Comparison of ENCODE assay signal across 28 cellular contexts in genomic region chr2:127511917-127512316, GRCh38. TPM values are rescaled to one million over a fixed set of nuclear protein-coding genes. Genes with fewer than 3 reads are reported as not detected.
DNase-seq lines count a peak whose midpoint lies in the region; ATAC-seq and TF ChIP-seq lines count a peak whose summit lies in the region.
"Had no signal": no experiment of that assay in that cellular context is flagged by ENCODE, and none has a peak within 500 bp of the region (broad histone marks: within the 10 kb centered on the region; RNA-seq: fewer than 3 reads in every experiment).

No MANE protein-coding gene starts in this region.

- no peak overlapping the region for H3K4me3 ChIP-seq in ACC112 (ENCODE audit: low read depth, low read length)
- no peak overlapping the region for H3K4me3 ChIP-seq in BE2C (ENCODE audit: low read depth, low read length)
- H3K4me3 ChIP-seq: heart right ventricle, neural progenitor cell, prostate gland, testis had no signal

- DNase-seq in CD4-positive, alpha-beta T cell = no peak
- no peak for DNase-seq in activated naive CD8-positive, alpha-beta T cell treated with anti-CD3 and anti-CD28 coated beads for 36 hours
- DNase-seq in naive thymus-derived CD8-positive, alpha-beta T cell = no peak
- DNase-seq in BE2C = no peak
- DNase-seq: activated CD4-positive, alpha-beta T cell treated with anti-CD3 and anti-CD28 coated beads, Interleukin-2, amount 10 ng/mL, durations not matched to agents 7 days and 5 days; activated CD8-positive, alpha-beta memory T cell treated with anti-CD3 and anti-CD28 coated beads, Interleukin-2, amount 50 U/mL, for 4 hours; activated gamma-delta T cell; amniotic stem cell; DND-41; heart right ventricle; midbrain; NCI-H1048; NCI-H2029; NCI-H345; NCI-H774; SHP77; small intestine; stimulated activated CD4-positive, alpha-beta T cell treated with anti-CD3 and anti-CD28 coated beads, Interleukin-2, amount 100 ng/mL, for 24 hours; T-helper 1 cell; testis had no signal

- TF ChIP-seq CTCF in CD4-positive, alpha-beta T cell (IDR thresholded peaks at IDR 0.05) = no peak
- TF ChIP-seq CTCF in BE2C (IDR thresholded peaks at IDR 0.05; ENCODE audit: low read depth, low read length) = no peak

- POLR2A ChIA-PET in CD4-positive, alpha-beta T cell (lab: Charles Lee) = interaction anchor here (1.0 kb wide), 1 partner anchor 15 kb away, joined by 3 read pairs; the partner anchor contains the start of gene IWS1
- POLR2A ChIA-PET in naive thymus-derived CD8-positive, alpha-beta T cell (lab: Charles Lee) = no interaction called here

- H3K27ac Mint-ChIP-seq in CD4-positive, alpha-beta T cell = peak overlapping the region; percentile 68
- H3K27ac Mint-ChIP-seq in activated naive CD8-positive, alpha-beta T cell treated with anti-CD3 and anti-CD28 coated beads for 36 hours = peak overlapping the region; percentile 2
- peak overlapping the region in 7 of 10 donors; percentile 9 to 82 (median 44) for H3K27ac Mint-ChIP-seq in naive thymus-derived CD8-positive, alpha-beta T cell
- H3K27ac Mint-ChIP-seq: dendritic cell treated with granulocyte-macrophage colony-stimulating factor and Interleukin-4, amounts not matched to agents 40 ng/mL and 50 ng/mL, for 4 days; neural progenitor cell; stimulated activated memory B cell treated with anti-CD40 and anti-IgM and Interleukin-4, amounts not matched to agents 10 μg/mL and 1 μg/mL and 100 μg/mL, for 72 hours had no signal

- peak overlapping the region; percentile 8; the same call in 1 of the 2 replicates for H3K27ac ChIP-seq in ACC112 (ENCODE audit: low read depth, low read length)
- H3K27ac ChIP-seq in CD4-positive, alpha-beta T cell (ENCODE audit: low read depth, low read length) = no peak overlapping the region
- H3K27ac ChIP-seq: neural progenitor cell, prostate gland, testis had no signal

- intact Hi-C loops in CD4-positive, alpha-beta T cell (cut with DNase I, micrococcal nuclease) = no loop called here

- no peaks in the 10 kb centered on the region for H3K27me3 Mint-ChIP-seq in CD4-positive, alpha-beta T cell
- H3K27me3 Mint-ChIP-seq in activated naive CD8-positive, alpha-beta T cell treated with anti-CD3 and anti-CD28 coated beads for 36 hours = no peaks in the 10 kb centered on the region
- H3K27me3 Mint-ChIP-seq in naive thymus-derived CD8-positive, alpha-beta T cell = no peaks in the 10 kb centered on the region
- H3K27me3 Mint-ChIP-seq: activated CD4-positive, alpha-beta T cell treated with anti-CD3 and anti-CD28 coated beads, Interleukin-2, amount 10 ng/mL, durations not matched to agents 7 days and 5 days; dendritic cell treated with granulocyte-macrophage colony-stimulating factor and Interleukin-4, amounts not matched to agents 40 ng/mL and 50 ng/mL, for 4 days; stimulated activated memory B cell treated with anti-CD40 and anti-IgM and Interleukin-4, amounts not matched to agents 10 μg/mL and 1 μg/mL and 100 μg/mL, for 72 hours had no signal

- no peaks in the 10 kb centered on the region for H3K9me3 ChIP-seq in CD4-positive, alpha-beta T cell (ENCODE audit: control insufficient read depth, low read length)
- no peaks in the 10 kb centered on the region for H3K9me3 ChIP-seq in BE2C
- H3K9me3 ChIP-seq: heart right ventricle, prostate gland, testis had no signal

- no peak for ATAC-seq in CD4-positive, alpha-beta T cell (ENCODE audit: poor library complexity)
- ATAC-seq in naive thymus-derived CD8-positive, alpha-beta T cell = no peak
- ATAC-seq in HG03439 (IDR thresholded peaks at IDR 0.05; ENCODE audit: unreplicated experiment) = no peak
- no peak for ATAC-seq in GM21528 (IDR thresholded peaks at IDR 0.05; ENCODE audit: low FRiP score, unreplicated experiment)
- ATAC-seq: heart right ventricle; stimulated activated memory B cell treated with anti-CD40 and anti-IgM and Interleukin-4, amounts not matched to agents 10 μg/mL and 1 μg/mL and 100 μg/mL, for 72 hours had no signal

- CTCF ChIA-PET in CD4-positive, alpha-beta T cell (lab: Charles Lee) = interaction anchor here (1.3 kb wide), 1 partner anchor 99 kb away, joined by 3 read pairs; no protein-coding TSS in a partner anchor

- H3K36me3 Mint-ChIP-seq in CD4-positive, alpha-beta T cell (ENCODE audit: low read depth) = peaks cover 84% of the 10 kb centered on the region
- peaks cover 25% of the 10 kb centered on the region for H3K36me3 Mint-ChIP-seq in activated naive CD8-positive, alpha-beta T cell treated with anti-CD3 and anti-CD28 coated beads for 36 hours
- H3K36me3 Mint-ChIP-seq in naive thymus-derived CD8-positive, alpha-beta T cell = peaks cover 0 to 66% (median 7%) of the 10 kb centered on the region in 3 donors

- no peaks in the 10 kb centered on the region for H3K9me3 Mint-ChIP-seq in CD4-positive, alpha-beta T cell
- no peaks in the 10 kb centered on the region for H3K9me3 Mint-ChIP-seq in activated naive CD8-positive, alpha-beta T cell treated with anti-CD3 and anti-CD28 coated beads for 36 hours
- no peaks in the 10 kb centered on the region for H3K9me3 Mint-ChIP-seq in naive thymus-derived CD8-positive, alpha-beta T cell
- H3K9me3 Mint-ChIP-seq: activated CD4-positive, alpha-beta T cell treated with anti-CD3 and anti-CD28 coated beads, Interleukin-2, amount 10 ng/mL, durations not matched to agents 7 days and 5 days; dendritic cell treated with granulocyte-macrophage colony-stimulating factor and Interleukin-4, amounts not matched to agents 40 ng/mL and 50 ng/mL, for 4 days; neural progenitor cell; stimulated activated memory B cell treated with anti-CD40 and anti-IgM and Interleukin-4, amounts not matched to agents 10 μg/mL and 1 μg/mL and 100 μg/mL, for 72 hours had no signal

- no peak overlapping the region for H2AFZ ChIP-seq in ACC112 (ENCODE audit: low read length, unreplicated experiment)
- H2AFZ ChIP-seq: neural progenitor cell had no signal

- H3K27me3 ChIP-seq in ACC112 (ENCODE audit: insufficient read depth, low read length) (no peaks in the 10 kb centered on the region), BE2C (no peaks in the 10 kb centered on the region)
- no peaks in the 10 kb centered on the region for H3K27me3 ChIP-seq in CD4-positive, alpha-beta T cell (ENCODE audit: control insufficient read depth, insufficient read depth, low read length)
- H3K27me3 ChIP-seq: heart right ventricle, neural progenitor cell, testis had no signal

- no peak overlapping the region for H3K4me3 Mint-ChIP-seq in CD4-positive, alpha-beta T cell
- no peak overlapping the region for H3K4me3 Mint-ChIP-seq in activated naive CD8-positive, alpha-beta T cell treated with anti-CD3 and anti-CD28 coated beads for 36 hours
- peak overlapping the region in 1 of 10 donors; percentile 30 for H3K4me3 Mint-ChIP-seq in naive thymus-derived CD8-positive, alpha-beta T cell
- H3K4me3 Mint-ChIP-seq: activated CD4-positive, alpha-beta T cell treated with anti-CD3 and anti-CD28 coated beads, Interleukin-2, amount 10 ng/mL, durations not matched to agents 7 days and 5 days; dendritic cell treated with granulocyte-macrophage colony-stimulating factor and Interleukin-4, amounts not matched to agents 40 ng/mL and 50 ng/mL, for 4 days; neural progenitor cell; stimulated activated memory B cell treated with anti-CD40 and anti-IgM and Interleukin-4, amounts not matched to agents 10 μg/mL and 1 μg/mL and 100 μg/mL, for 72 hours had no signal

- no peaks in the 10 kb centered on the region for H3K36me3 ChIP-seq in ACC112 (ENCODE audit: insufficient read depth, low read length)
- no peaks in the 10 kb centered on the region for H3K36me3 ChIP-seq in BE2C
- H3K36me3 ChIP-seq: neural progenitor cell, prostate gland had no signal

- H3K79me2 ChIP-seq in ACC112 (ENCODE audit: control insufficient read depth, insufficient read depth, low read length, unreplicated experiment) = peaks cover 78% of the 10 kb centered on the region

- peaks cover 96% of the 10 kb centered on the region for H3K4me1 Mint-ChIP-seq in CD4-positive, alpha-beta T cell (ENCODE audit: low read depth)
- H3K4me1 Mint-ChIP-seq in activated naive CD8-positive, alpha-beta T cell treated with anti-CD3 and anti-CD28 coated beads for 36 hours = peaks cover 84% of the 10 kb centered on the region
- H3K4me1 Mint-ChIP-seq in naive thymus-derived CD8-positive, alpha-beta T cell = peaks cover 46 to 94% (median 89%) of the 10 kb centered on the region in 4 donors

- H3K4me1 ChIP-seq in ACC112 (ENCODE audit: control insufficient read depth, insufficient read depth, low read length, unreplicated experiment) (peaks cover 66% of the 10 kb centered on the region), BE2C (no peaks in the 10 kb centered on the region)
- H3K4me1 ChIP-seq: neural progenitor cell, prostate gland had no signal

RNA-seq across cellular contexts. Expression of gene IWS1, which starts 14.4 kb away (rescaled TPM):
- 10 to 100 TPM; 24.9 to 26.0 TPM for total RNA-seq in CD4-positive, alpha-beta T cell
- 10 to 100 TPM; 52.5 to 58.7 TPM for total RNA-seq in activated naive CD8-positive, alpha-beta T cell treated with anti-CD3 and anti-CD28 coated beads for 36 hours
- 10 to 100 TPM; 47.2 to 50.7 TPM for total RNA-seq in naive thymus-derived CD8-positive, alpha-beta T cell
- 10 to 100 TPM; 12.4 to 30.1 (median 19.3) TPM for polyA plus RNA-seq in naive thymus-derived CD8-positive, alpha-beta T cell
- 29.5 TPM for polyA plus RNA-seq in BE2C (2012; ENCODE audit: insufficient read depth, insufficient read length, low read depth)

RNA-seq across cellular contexts. Expression of gene MYO7B, which starts 23.6 kb away (rescaled TPM):
- under 1 TPM; 0.05 to 0.14 TPM for total RNA-seq in CD4-positive, alpha-beta T cell
- under 1 TPM; 0.62 to 0.88 TPM for total RNA-seq in activated naive CD8-positive, alpha-beta T cell treated with anti-CD3 and anti-CD28 coated beads for 36 hours
- under 1 TPM; 0.26 to 0.58 TPM for total RNA-seq in naive thymus-derived CD8-positive, alpha-beta T cell
- polyA plus RNA-seq in naive thymus-derived CD8-positive, alpha-beta T cell = under 1 TPM in 2 of 3 donors, not detected in 1; 0.21 to 0.42 TPM
- 0.62 TPM for polyA plus RNA-seq in BE2C (2012; ENCODE audit: insufficient read depth, insufficient read length, low read depth)
- total RNA-seq: bronchial epithelial cell had no signal

Comparison
In these comparisons a context has a peak if more than half of its experiments do, and no peak if none do; other contexts are left out.
1. H3K27ac Mint-ChIP-seq: peak in every context shown above with its lines; median percentile 68 in CD4-positive, alpha-beta T cell; 44 in naive thymus-derived CD8-positive, alpha-beta T cell; 2 in activated naive CD8-positive, alpha-beta T cell treated with anti-CD3 and anti-CD28 coated beads for 36 hours.